17 cellular contexts compared by ENCODE assay signal in genomic region chr7:120171406-120171805, GRCh38.
DNase-seq lines count a peak whose midpoint lies in the region; TF ChIP-seq lines count a peak whose summit lies in the region.
"Had no signal": no experiment of that assay in that cellular context is flagged by ENCODE, and none has a peak within 500 bp of the region (broad histone marks: within the 10 kb centered on the region; RNA-seq: fewer than 3 reads in every experiment).

No MANE protein-coding gene starts in this region.

- no peaks in the 10 kb centered on the region for H3K36me3 ChIP-seq in ascending aorta
- H3K36me3 ChIP-seq in tibial artery: no peaks in the 10 kb centered on the region
- H3K36me3 ChIP-seq: BLaER1 treated with 17β-estradiol and CSF1 and Interleukin-3, amounts not matched to agents 10 nM and 100 nM; SJCRH30 had no signal

- H3K27me3 ChIP-seq in ascending aorta: no peaks in the 10 kb centered on the region
- no peaks in the 10 kb centered on the region for H3K27me3 ChIP-seq in tibial artery
- H3K27me3 ChIP-seq: BLaER1 treated with 17β-estradiol and CSF1 and Interleukin-3, amounts not matched to agents 10 nM and 100 nM had no signal

- H3K4me1 Mint-ChIP-seq in mesothelial cell of epicardium: peaks cover 14% of the 10 kb centered on the region

- H3K36me3 Mint-ChIP-seq in mesothelial cell of epicardium: no peaks in the 10 kb centered on the region
- H3K36me3 Mint-ChIP-seq: CD8-positive, alpha-beta T cell had no signal

- H3K27ac Mint-ChIP-seq in mesothelial cell of epicardium: peak overlapping the region; percentile 4
- H3K27ac Mint-ChIP-seq: CD8-positive, alpha-beta T cell had no signal

- H3K9me3 Mint-ChIP-seq in mesothelial cell of epicardium: no peaks in the 10 kb centered on the region

- intact Hi-C loops in ascending aorta (cut with DNase I): no loop called here
- intact Hi-C loops in tibial artery (cut with DNase I; ENCODE audit: low total_unique reads): no loop called here

- no peak for TF ChIP-seq CTCF in ascending aorta (IDR thresholded peaks at IDR 0.05)
- no peak for TF ChIP-seq CTCF in mesothelial cell of epicardium (IDR thresholded peaks at IDR 0.05; ENCODE audit: unreplicated experiment)
- TF ChIP-seq CTCF in tibial artery (IDR thresholded peaks at IDR 0.05): no peak

- H3K4me3 ChIP-seq in ascending aorta (no peak overlapping the region), tibial artery (no peak overlapping the region)
- H3K4me3 ChIP-seq: BLaER1 treated with 17β-estradiol and CSF1 and Interleukin-3, amounts not matched to agents 10 nM and 100 nM; SJCRH30 had no signal

- H3K27me3 Mint-ChIP-seq in mesothelial cell of epicardium (ENCODE audit: low read depth): no peaks in the 10 kb centered on the region

- no peak overlapping the region for H3K4me3 Mint-ChIP-seq in mesothelial cell of epicardium
- H3K4me3 Mint-ChIP-seq: CD8-positive, alpha-beta T cell had no signal

- DNase-seq in HPDE6-E6E7 (ENCODE audit: extremely low spot score) (peak; percentile 40), ascending aorta (ENCODE audit: low spot score in 2 of 2) (no peak), mesothelial cell of epicardium (ENCODE audit: low spot score in 2 of 2, unreplicated experiment in 2 of 2) (no peak), tibial artery (no peak), SW 1271 (lab: John Stamatoyannopoulos, UW) (no peak), T-helper 2 cell (no peak), cerebellum (ENCODE audit: low spot score) (no peak)
- DNase-seq: Calu3; CD8-positive, alpha-beta T cell; DMS53; GOT3; NCI-H1417 treated with DMSO at 0.1 percent for 48 hours; NCI-H1930; NCI-H345; NCI-H524 treated with DMSO at 0.1 percent for 48 hours; SJCRH30 had no signal

- peaks cover 0 to 10% of the 10 kb centered on the region in 2 donors for H3K4me1 ChIP-seq in ascending aorta
- peaks cover 0 to 66% (median 11%) of the 10 kb centered on the region in 4 donors for H3K4me1 ChIP-seq in tibial artery
- H3K4me1 ChIP-seq: BLaER1 treated with 17β-estradiol and CSF1 and Interleukin-3, amounts not matched to agents 10 nM and 100 nM; SJCRH30 had no signal

- H3K9me3 ChIP-seq in ascending aorta (no peaks in the 10 kb centered on the region), tibial artery (no peaks in the 10 kb centered on the region)
- H3K9me3 ChIP-seq: BLaER1 treated with 17β-estradiol and CSF1 and Interleukin-3, amounts not matched to agents 10 nM and 100 nM; SJCRH30 had no signal

- H3K27ac ChIP-seq in ascending aorta: peak overlapping the region; percentile 42 to 60
- peak overlapping the region; percentile 47 to 66 for H3K27ac ChIP-seq in tibial artery
- H3K27ac ChIP-seq: BLaER1 treated with 17β-estradiol and CSF1 and Interleukin-3, amounts not matched to agents 10 nM and 100 nM; SJCRH30 had no signal
